Comparison of ENCODE assay signal across 1 cellular context in the genomic region with DNA sequence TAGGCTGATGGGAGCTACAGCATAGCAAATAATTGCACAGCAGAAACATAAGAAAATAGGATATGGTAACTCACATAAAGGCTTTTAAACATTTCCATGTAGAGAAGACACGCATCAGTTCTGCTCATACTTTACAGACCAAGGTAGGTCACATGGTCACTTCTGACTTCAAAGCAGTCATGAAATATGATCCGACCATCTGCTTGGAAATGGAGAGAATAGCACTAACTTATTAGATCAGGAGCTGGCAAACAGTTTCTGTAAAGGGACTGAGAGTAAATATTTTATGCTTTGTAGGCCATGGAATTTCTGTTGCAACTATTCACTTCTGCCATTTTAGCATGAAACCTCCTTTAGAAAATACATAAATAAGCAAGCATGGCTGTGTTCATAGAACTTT.
TF ChIP-seq lines count a peak whose summit lies in the region.

No MANE protein-coding gene starts in this region.

TF ChIP-seq in K562, 482 proteins besides CTCF, POLR2A, EP300 and RAD21 (continued from another document):
- peak; percentile 69; the same call in 1 of the 2 replicates for TF ChIP-seq ZBTB40 (IDR thresholded peaks at IDR 0.05)
- no peak for TF ChIP-seq ZBTB40 (CRISPR knock-in tag; IDR thresholded peaks at IDR 0.05)
TF ChIP-seq in K562: peak in this region for 2.
